In the genomic region with DNA sequence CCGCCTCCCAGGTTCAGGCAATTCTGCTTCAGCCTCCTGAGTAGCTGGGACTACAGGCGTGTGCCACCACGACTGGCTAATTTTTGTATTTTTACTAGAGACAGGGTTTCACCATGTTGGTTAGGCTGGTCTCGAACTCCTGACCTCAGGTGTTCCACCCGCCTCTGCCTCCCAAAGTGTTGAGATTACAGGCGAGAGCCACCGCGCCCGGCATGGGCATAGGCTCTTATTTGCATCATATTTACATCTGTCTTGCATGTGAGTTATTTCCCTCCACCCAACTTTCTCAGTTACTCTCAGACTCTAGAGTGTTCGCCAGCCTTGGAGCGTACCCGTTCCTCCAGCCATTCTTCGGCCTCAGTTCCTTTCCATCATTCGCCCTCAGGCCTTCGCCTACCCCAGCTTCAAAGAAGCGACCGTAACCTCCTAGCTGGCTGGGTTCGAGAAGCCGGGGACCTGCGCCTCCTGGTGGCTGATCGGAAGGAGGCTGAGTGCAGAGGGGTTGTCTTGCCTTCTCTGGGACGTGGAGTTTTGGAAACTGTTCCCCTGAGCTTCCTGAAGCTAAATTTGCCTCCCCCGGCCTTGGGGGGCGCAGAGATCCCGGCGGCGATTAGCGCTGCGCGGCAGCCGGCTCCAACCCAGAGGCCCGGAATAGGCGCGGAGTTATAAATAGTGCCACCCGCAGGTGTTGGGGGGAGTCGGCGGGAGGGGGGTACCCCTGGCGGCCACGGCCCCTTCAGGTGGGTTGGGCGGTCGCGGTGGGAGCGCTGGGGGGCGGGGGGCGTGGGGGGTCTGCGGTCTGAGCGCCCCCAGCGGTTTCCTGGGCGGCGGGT, we compare ENCODE assay signal across 8 cellular contexts. TPM values are rescaled to one million over a fixed set of nuclear protein-coding genes. Genes with fewer than 3 reads are reported as not detected.
DNase-seq lines count a peak whose midpoint lies in the region; ATAC-seq, FAIRE-seq and TF ChIP-seq lines count a peak whose summit lies in the region.

No MANE protein-coding gene starts in this region.

- TF ChIP-seq CTCF in gastroesophageal sphincter (IDR thresholded peaks at IDR 0.05), result peak in 3 of 4 experiments; percentile 79 to 83 (median 81)
- peak; percentile 85 for TF ChIP-seq CTCF in osteocyte (IDR thresholded peaks at IDR 0.05)

- DNase-seq in CD4-positive, alpha-beta memory T cell, result peak; percentile 52 to 72 (median 65)
- DNase-seq in HK-2 (ENCODE audit: unreplicated experiment) (peak; percentile 62), RPMI7951 (ENCODE audit: low read depth) (peak; percentile 62), activated gamma-delta T cell treated with Interleukin-2 at 50 U/mL for 16 hours (peak; percentile 57), osteocyte (ENCODE audit: extremely low spot score, unreplicated experiment) (no peak), urothelium cell line (ENCODE audit: low spot score) (peak; percentile 67)

- peaks cover 31% of the 10 kb centered on the region for H3K4me1 ChIP-seq in CD4-positive, alpha-beta memory T cell (ENCODE audit: insufficient read depth, low read length)
- H3K4me1 ChIP-seq in gastroesophageal sphincter, result peaks cover 3 to 39% (median 13%) of the 10 kb centered on the region in 3 donors

- H3K9me3 ChIP-seq in CD4-positive, alpha-beta memory T cell (ENCODE audit: control insufficient read depth in 1 of 2, low read length in 2 of 2), result no peaks in the 10 kb centered on the region
- no peaks in the 10 kb centered on the region for H3K9me3 ChIP-seq in gastroesophageal sphincter

- peak overlapping the region; percentile 87 to 99 (median 94) for H3K4me3 Mint-ChIP-seq in CD4-positive, alpha-beta memory T cell
- H3K4me3 Mint-ChIP-seq in osteocyte (ENCODE audit: unreplicated experiment), result peak overlapping the region; percentile 94

- intact Hi-C loops in CD4-positive, alpha-beta memory T cell (cut with micrococcal nuclease), result loop anchor here (1.0 kb wide), 4 partner anchors 16 to 38 kb away; a partner anchor contains a TSS

- no peak for TF ChIP-seq POLR2A in gastroesophageal sphincter (IDR thresholded peaks at IDR 0.05)

- peaks cover 20 to 49% (median 32%) of the 10 kb centered on the region in 4 donors for H3K4me1 Mint-ChIP-seq in CD4-positive, alpha-beta memory T cell
- peaks cover 19% of the 10 kb centered on the region for H3K4me1 Mint-ChIP-seq in osteocyte (ENCODE audit: unreplicated experiment)

- ATAC-seq in gastroesophageal sphincter (no peak), HG02798 (IDR thresholded peaks at IDR 0.05; ENCODE audit: poor library complexity, unreplicated experiment) (no peak)

- WGBS in gastroesophageal sphincter (ENCODE audit: low coverage in 1 of 2), 2 donors, result 18 to 34% methylated on average over 10 to 16 of the region's 50 CpGs

- H3K27me3 Mint-ChIP-seq in CD4-positive, alpha-beta memory T cell, result no peaks in the 10 kb centered on the region
- no peaks in the 10 kb centered on the region for H3K27me3 Mint-ChIP-seq in osteocyte (ENCODE audit: unreplicated experiment)

- FAIRE-seq in urothelium cell line (lab: Jason Lieb, UNC), result no peak

- no peaks in the 10 kb centered on the region for H3K36me3 ChIP-seq in CD4-positive, alpha-beta memory T cell (ENCODE audit: insufficient read depth, low read length)
- H3K36me3 ChIP-seq in gastroesophageal sphincter, result no peaks in the 10 kb centered on the region

- CTCF ChIA-PET in CD4-positive, alpha-beta memory T cell (lab: Charles Lee; ENCODE audit: partially characterized antibody), result interaction anchor here (0.6 to 16.3 kb wide), 19 partner anchors 9 to 439 kb away, joined by 3 to 381 read pairs (median 6); a partner anchor contains a TSS

- peak overlapping the region in 1 of 2 donors; percentile 55 for H3K4me3 ChIP-seq in CD4-positive, alpha-beta memory T cell (ENCODE audit: low read length in 2 of 2)
- peak overlapping the region; percentile 29 to 76 for H3K4me3 ChIP-seq in gastroesophageal sphincter

- POLR2A ChIA-PET in CD4-positive, alpha-beta memory T cell (lab: Charles Lee; ENCODE audit: partially characterized antibody), result interaction anchor here (0.6 to 38.9 kb wide), 5 partner anchors 15 to 62 kb away, joined by 3 to 1543 read pairs (median 27); a partner anchor contains a TSS

- H3K27me3 ChIP-seq in CD4-positive, alpha-beta memory T cell (ENCODE audit: insufficient read depth, low read length), result no peaks in the 10 kb centered on the region
- H3K27me3 ChIP-seq in gastroesophageal sphincter, result no peaks in the 10 kb centered on the region

- H3K36me3 Mint-ChIP-seq in CD4-positive, alpha-beta memory T cell, result peaks cover 0 to 19% of the 10 kb centered on the region in 2 donors
- no peaks in the 10 kb centered on the region for H3K36me3 Mint-ChIP-seq in osteocyte (ENCODE audit: unreplicated experiment)

- H3K27ac ChIP-seq in CD4-positive, alpha-beta memory T cell (ENCODE audit: low read depth, low read length), result peak overlapping the region; percentile 92
- peak overlapping the region; percentile 88 to 97 (median 96) for H3K27ac ChIP-seq in gastroesophageal sphincter

- H3K9me3 Mint-ChIP-seq in CD4-positive, alpha-beta memory T cell, result peaks cover 0 to 2% (median 0%) of the 10 kb centered on the region in 8 donors
- no peaks in the 10 kb centered on the region for H3K9me3 Mint-ChIP-seq in osteocyte (ENCODE audit: unreplicated experiment)

- TF ChIP-seq EP300 in gastroesophageal sphincter (IDR thresholded peaks at IDR 0.05), result no peak

- H3K27ac Mint-ChIP-seq in CD4-positive, alpha-beta memory T cell, result peak overlapping the region; percentile 90 to 98 (median 96)
- peak overlapping the region; percentile 95 for H3K27ac Mint-ChIP-seq in osteocyte (ENCODE audit: unreplicated experiment)

RNA-seq across cellular contexts. Expression of a gene that starts 3.6 kb away (rescaled TPM):
- total RNA-seq in CD4-positive, alpha-beta memory T cell, result 10 to 100 TPM; 86.3 to 92.7 TPM
- polyA plus RNA-seq in CD4-positive, alpha-beta memory T cell, result 10 to 100 TPM in 1 of 2 donors, 1 to 10 TPM in 1; 3.4 to 11.6 TPM
- 4.9 and 6.9 TPM in 2 replicates for total RNA-seq in RPMI7951 (2014; rRNA removed; shearing (Covaris generic))
- total RNA-seq in gastroesophageal sphincter (10 to 100 TPM; 45.5 to 63.4 (median 49.5) TPM), osteocyte (34.4 and 37.8 TPM in 2 replicates)

RNA-seq across cellular contexts. Expression of a gene that starts 5.6 kb away (rescaled TPM):
- 1 to 10 TPM; 1.1 to 3.1 TPM for total RNA-seq in CD4-positive, alpha-beta memory T cell
- not detected for polyA plus RNA-seq in CD4-positive, alpha-beta memory T cell
- 1.7 TPM in 1 of 2 replicates, not detected in the other for total RNA-seq in RPMI7951 (2014; rRNA removed; shearing (Covaris generic))
- total RNA-seq in gastroesophageal sphincter (not detected), osteocyte (not detected in 2 replicates)

RNA-seq across cellular contexts. Expression of a gene that starts 15.9 kb away (rescaled TPM):
- total RNA-seq in CD4-positive, alpha-beta memory T cell, result 10 to 100 TPM; 52.4 to 56.6 TPM
- polyA plus RNA-seq in CD4-positive, alpha-beta memory T cell, result 10 to 100 TPM; 48.9 to 75.9 TPM
- total RNA-seq in RPMI7951 (2014; rRNA removed; shearing (Covaris generic)), result 22.5 and 26.0 TPM in 2 replicates
- total RNA-seq in gastroesophageal sphincter (10 to 100 TPM; 12.8 to 23.5 (median 20.7) TPM), osteocyte (30.2 and 31.2 TPM in 2 replicates)

RNA-seq across cellular contexts. Expression of a gene that starts 24.6 kb away (rescaled TPM):
- total RNA-seq in CD4-positive, alpha-beta memory T cell, result 10 to 100 TPM; 12.2 to 13.0 TPM
- polyA plus RNA-seq in CD4-positive, alpha-beta memory T cell, result 10 to 100 TPM; 50.2 to 67.9 TPM
- total RNA-seq in RPMI7951 (2014; rRNA removed; shearing (Covaris generic)), result 344 and 400 TPM in 2 replicates
- total RNA-seq in gastroesophageal sphincter (10 to 100 TPM in 3 of 4 donors, 1 to 10 TPM in 1; 7.5 to 24.2 (median 17.6) TPM), osteocyte (38.5 and 39.6 TPM in 2 replicates)

RNA-seq across cellular contexts. Expression of a gene that starts 28.5 kb away (rescaled TPM):
- 10 to 100 TPM; 78.4 to 81.7 TPM for total RNA-seq in CD4-positive, alpha-beta memory T cell
- 10 to 100 TPM; 36.4 to 44.5 TPM for polyA plus RNA-seq in CD4-positive, alpha-beta memory T cell
- total RNA-seq in RPMI7951 (2014; rRNA removed; shearing (Covaris generic)), result 111 and 115 TPM in 2 replicates
- 100 to 1,000 TPM in 1 of 4 donors, 10 to 100 TPM in 3; 69.1 to 104 (median 90.2) TPM for total RNA-seq in gastroesophageal sphincter
- total RNA-seq in osteocyte, result 219 and 239 TPM in 2 replicates
